Comparison of ENCODE assay signal across 20 cellular contexts in the genomic region with DNA sequence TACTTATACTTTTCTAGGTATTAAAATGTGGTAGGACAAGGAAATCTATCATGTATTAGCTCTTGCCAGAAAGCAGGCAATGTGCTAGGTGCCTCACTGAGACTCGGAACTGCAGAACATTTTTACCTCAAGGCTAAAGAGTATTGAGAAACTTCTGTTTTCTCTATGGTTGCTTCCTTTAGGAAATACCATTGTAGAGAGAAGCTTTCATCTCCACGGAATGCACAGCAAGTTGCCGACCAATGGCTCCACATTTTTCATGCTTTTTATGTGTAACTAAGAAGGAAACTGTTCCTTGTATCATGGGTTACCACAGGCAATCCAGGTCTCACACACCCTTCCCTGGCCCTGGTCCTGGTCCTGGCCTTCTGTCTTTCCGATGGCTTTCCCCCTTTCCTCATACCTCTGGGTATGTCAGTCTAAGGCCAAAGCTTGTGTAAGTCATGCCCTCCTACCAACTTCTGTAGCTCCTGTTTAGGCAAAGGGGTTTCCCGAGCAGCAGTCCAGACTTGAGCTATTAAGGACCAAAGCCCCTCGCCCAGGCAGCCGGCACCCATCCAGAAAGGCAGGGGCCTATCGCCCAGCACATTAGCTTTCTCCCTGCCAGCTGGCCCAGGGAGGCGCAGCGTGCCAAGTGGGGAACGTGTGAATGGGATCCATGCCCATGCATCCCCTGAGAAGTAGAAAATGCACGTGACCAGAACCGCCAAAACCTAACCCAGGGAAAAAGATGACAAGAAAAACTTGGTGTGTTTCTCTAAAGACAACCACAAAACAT.
DNase-seq lines count a peak whose midpoint lies in the region; ATAC-seq and TF ChIP-seq lines count a peak whose summit lies in the region.
"Had no signal": no experiment of that assay in that cellular context is flagged by ENCODE, and none has a peak within 500 bp of the region (broad histone marks: within the 10 kb centered on the region; RNA-seq: fewer than 3 reads in every experiment).

No MANE protein-coding gene starts in this region.

- in situ Hi-C loops in G401 (cut with HindIII; ENCODE audit: low sequenced_read_pairs) = no loop called here

- H3K9ac ChIP-seq in skeletal muscle tissue (ENCODE audit: low read depth in 1 of 3, low read length in 3 of 3) = no peak overlapping the region
- H3K9ac ChIP-seq: parathyroid adenoma had no signal

- H3K27ac ChIP-seq in body of pancreas (peak overlapping the region; percentile 59 to 82 (median 71)), skeletal muscle tissue (ENCODE audit: low read depth, low read length) (peak overlapping the region; percentile 31)
- H3K27ac ChIP-seq: left lung, parathyroid adenoma had no signal

- H3K9me3 ChIP-seq in body of pancreas (no peaks in the 10 kb centered on the region), skeletal muscle tissue (ENCODE audit: control insufficient read depth in 3 of 3, low read length in 3 of 3) (no peaks in the 10 kb centered on the region)
- H3K9me3 ChIP-seq: left lung, MG63 had no signal

- TF ChIP-seq POLR2A in body of pancreas (IDR thresholded peaks at IDR 0.05) = no peak

- H3K27me3 ChIP-seq in body of pancreas (no peaks in the 10 kb centered on the region), skeletal muscle tissue (ENCODE audit: control insufficient read depth in 3 of 3, insufficient read depth in 3 of 3, low read length in 3 of 3) (no peaks in the 10 kb centered on the region)
- H3K27me3 ChIP-seq: left lung, MG63 had no signal

- WGBS in body of pancreas, 2 donors = 56 to 60% methylated on average over 13 of the region's 13 CpGs

- H3K36me3 ChIP-seq in body of pancreas (replicated peaks in 1 of 2; ENCODE audit: insufficient read depth in 1 of 2, low read depth in 2 of 2) (no peaks in the 10 kb centered on the region), skeletal muscle tissue (ENCODE audit: control insufficient read depth in 3 of 3, insufficient read depth in 3 of 3, low read length in 3 of 3) (no peaks in the 10 kb centered on the region)
- H3K36me3 ChIP-seq: left lung, MG63 had no signal

- H3K4me3 ChIP-seq in body of pancreas (no peak overlapping the region), skeletal muscle tissue (ENCODE audit: low read length in 3 of 3) (no peak overlapping the region)
- H3K4me3 ChIP-seq: left lung, MG63 had no signal

- no peak for TF ChIP-seq CTCF in body of pancreas (IDR thresholded peaks at IDR 0.05)

- intact Hi-C loops in body of pancreas (cut with DNase I) = no loop called here
- intact Hi-C loops in left cardiac atrium (cut with DNase I) = loop anchor here (5.0 to 10.0 kb wide), 4 partner anchors 77 to 291 kb away; no protein-coding TSS in a partner anchor

- ATAC-seq in body of pancreas (no peak), left cardiac atrium (peak; percentile 7 to 29), HG02763 (IDR thresholded peaks at IDR 0.05; ENCODE audit: unreplicated experiment) (no peak)
- ATAC-seq: left lung had no signal

- H3K4me1 ChIP-seq in body of pancreas (peaks cover 89% of the 10 kb centered on the region), skeletal muscle tissue (ENCODE audit: control insufficient read depth in 3 of 3, insufficient read depth in 3 of 3, low read length in 3 of 3) (peaks cover 62 to 67% (median 65%) of the 10 kb centered on the region in 3 donors)

- DNase-seq in G401 (ENCODE audit: low spot score) (peak; percentile 27), body of pancreas (peak in 1 of 4 donors; percentile 35), left cardiac atrium (peak; percentile 52), RKO (ENCODE audit: low spot score) (no peak), hepatic stellate cell (ENCODE audit: low spot score) (no peak), midbrain (lab: John Stamatoyannopoulos, UW) (no peak)
- DNase-seq: activated CD4-positive, alpha-beta T cell treated with anti-CD3 and anti-CD28 coated beads for 48 hours; activated CD8-positive, alpha-beta memory T cell treated with anti-CD3 and anti-CD28 coated beads, Interleukin-2, amount 50 U/mL, for 48 hours; activated gamma-delta T cell; CD4-positive, CD25-positive, alpha-beta regulatory T cell; cortex of kidney; DMS53; left lung; MG63; NCI-H345; small intestine; stimulated activated CD4-positive, alpha-beta T cell treated with anti-CD3 and anti-CD28 coated beads, Interleukin-4, amount 100 ng/mL, for 4 hours had no signal

Comparison
In these comparisons a context has a peak if more than half of its experiments do, and no peak if none do; other contexts are left out.
1. DNase-seq: peak in G401 (single experiment) and left cardiac atrium (single experiment); none in RKO (single experiment), hepatic stellate cell (single experiment) and midbrain (single experiment).
2. ATAC-seq: peak in left cardiac atrium (2 of 2); none in body of pancreas (single experiment) and HG02763 (single experiment).